In the genomic region with DNA sequence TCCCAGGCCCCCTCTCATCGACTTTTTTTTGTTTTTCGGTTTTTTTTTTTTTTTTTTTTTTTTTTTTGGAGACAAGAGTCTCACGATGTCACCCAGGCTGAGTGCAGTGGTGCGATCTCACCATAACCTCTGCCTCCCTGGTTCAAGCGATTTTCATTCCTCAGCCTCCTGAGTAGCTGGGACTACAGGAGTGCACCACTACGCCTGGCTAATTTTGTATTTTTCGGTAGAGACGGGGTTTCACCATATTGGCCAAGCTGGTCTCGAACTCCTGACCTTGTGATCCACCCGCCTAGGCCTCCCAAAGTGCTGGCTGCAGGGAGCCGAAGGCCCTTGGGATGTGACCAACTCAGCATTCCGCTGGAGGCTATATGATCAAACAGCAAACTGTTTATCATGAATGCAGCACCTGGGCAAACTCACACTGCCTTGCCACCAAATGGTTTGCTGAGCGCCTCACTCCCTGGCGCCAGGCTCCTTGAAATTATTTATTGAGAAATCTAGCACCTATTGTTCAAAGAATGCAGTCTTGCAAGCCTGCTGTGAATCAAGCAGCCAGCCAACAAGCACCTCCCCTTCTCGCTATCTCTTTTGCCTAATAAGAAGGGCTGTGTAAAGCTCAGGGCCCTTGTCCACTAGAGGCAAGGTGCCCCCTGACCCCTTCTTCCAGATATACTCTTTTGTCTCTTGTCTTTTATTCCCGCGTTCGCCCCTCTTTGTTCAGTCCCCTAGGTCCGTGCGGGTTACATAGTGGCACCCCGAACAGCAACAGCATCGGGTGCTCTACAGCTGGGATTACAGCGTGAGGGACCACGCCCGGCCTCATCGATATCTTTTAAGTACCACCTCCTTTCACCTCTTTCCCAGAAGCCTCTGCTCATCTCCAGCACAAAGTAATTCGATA, we compare ENCODE assay signal across 8 cellular contexts. TPM values are rescaled to one million over a fixed set of nuclear protein-coding genes. Genes with fewer than 3 reads are reported as not detected.
DNase-seq lines count a peak whose midpoint lies in the region; ATAC-seq and TF ChIP-seq lines count a peak whose summit lies in the region.

No MANE protein-coding gene starts in this region.

- H3K36me3 ChIP-seq in BJ (ENCODE audit: control insufficient read depth, insufficient read depth, low read length) (no peaks in the 10 kb centered on the region), mammary epithelial cell (ENCODE audit: insufficient read depth, low read length) (no peaks in the 10 kb centered on the region), upper lobe of left lung (peaks cover 0 to 3% (median 0%) of the 10 kb centered on the region in 4 donors)

- H3K36me3 Mint-ChIP-seq in memory B cell, result peaks cover 16% of the 10 kb centered on the region

- H3K4me3 ChIP-seq in BJ (ENCODE audit: low read depth, low read length), result peak overlapping the region; percentile 68
- H3K4me3 ChIP-seq in mammary epithelial cell (replicated peaks in 1 of 3; ENCODE audit: insufficient read depth in 1 of 3, low read depth in 2 of 3, low read length in 3 of 3), result peak overlapping the region; percentile 71 to 94 (median 75)
- H3K4me3 ChIP-seq in upper lobe of left lung, result peak overlapping the region; percentile 47 to 85 (median 64)

- peak overlapping the region; percentile 97 for H3K4me2 ChIP-seq in mammary epithelial cell (ENCODE audit: insufficient read depth, low read depth, low read length)

- intact Hi-C loops in mammary epithelial cell (cut with micrococcal nuclease), result loop anchor here (5.0 to 10.0 kb wide), 2 partner anchors 60 to 93 kb away; no protein-coding TSS in a partner anchor

- H3K9me3 ChIP-seq in mammary epithelial cell (replicated peaks; ENCODE audit: insufficient read depth, low read length) (no peaks in the 10 kb centered on the region), upper lobe of left lung (no peaks in the 10 kb centered on the region)

- in situ Hi-C loops in mammary epithelial cell (cut with MboI; ENCODE audit: low sequenced_read_pairs in 2 of 2), result no loop called here

- H3K79me2 ChIP-seq in mammary epithelial cell (ENCODE audit: insufficient read depth, low read length), result peaks cover 53% of the 10 kb centered on the region

- 74% methylated on average over 16 of the region's 27 CpGs for WGBS in mammary epithelial cell (ENCODE audit: low coverage, missing lambda C conversion rate)
- WGBS in upper lobe of left lung, 2 donors, result 46 to 47% methylated on average over 27 of the region's 27 CpGs

- H3K27ac ChIP-seq in mammary epithelial cell (ENCODE audit: insufficient read depth, low read depth, low read length) (peak overlapping the region; percentile 36), upper lobe of left lung (peak overlapping the region; percentile 86 to 90 (median 89))

- H2AFZ ChIP-seq in mammary epithelial cell (ENCODE audit: low read depth, low read length), result peak overlapping the region; percentile 96

- CTCF ChIA-PET in BJ (lab: Yijun Ruan, JAX), result interaction anchor here (1.0 to 3.6 kb wide), 6 partner anchors 8 to 443 kb away, joined by 3 to 41 read pairs (median 3); partner anchors contain the start of gene NDUFB6
- CTCF ChIA-PET in mammary epithelial cell (lab: Charles Lee; ENCODE audit: low non-redundant PET), result no interaction called here

- peaks cover 23% of the 10 kb centered on the region for H3K4me1 Mint-ChIP-seq in memory B cell

- no peak for TF ChIP-seq EP300 in upper lobe of left lung (IDR thresholded peaks at IDR 0.05)

- DNase-seq in BJ (ENCODE audit: low read depth), result no peak
- DNase-seq in NCI-H460 (ENCODE audit: extremely low read depth, low read depth), result peak; percentile 32
- peak; percentile 58 for DNase-seq in mammary epithelial cell
- no peak for DNase-seq in memory B cell (ENCODE audit: low spot score in 2 of 2)
- peak in 1 of 2 donors; percentile 45 for DNase-seq in upper lobe of left lung
- DNase-seq in hepatic stellate cell (ENCODE audit: low spot score), result no peak

- dilution Hi-C loops in mammary epithelial cell (cut with HindIII; ENCODE audit: low sequenced_read_pairs), result no loop called here

- peak; percentile 25 for ATAC-seq in GM21723 (IDR thresholded peaks at IDR 0.05; ENCODE audit: unreplicated experiment)
- ATAC-seq in memory B cell (ENCODE audit: low read depth), result peak; percentile 15
- ATAC-seq in upper lobe of left lung (ENCODE audit: low FRiP score in 2 of 2), result peak; percentile 34 to 46
- no peak for ATAC-seq in GM18870 (IDR thresholded peaks at IDR 0.05; ENCODE audit: unreplicated experiment)

- H3K4me1 ChIP-seq in mammary epithelial cell (ENCODE audit: insufficient read depth, low read length), result peaks cover 15% of the 10 kb centered on the region
- H3K4me1 ChIP-seq in upper lobe of left lung, result peaks cover 18 to 33% (median 24%) of the 10 kb centered on the region in 4 donors

- no peak for TF ChIP-seq POLR2A in upper lobe of left lung (IDR thresholded peaks at IDR 0.05)

- peak overlapping the region; percentile 93 for H3K27ac Mint-ChIP-seq in memory B cell

- H3K9ac ChIP-seq in mammary epithelial cell (ENCODE audit: insufficient read depth, low read length), result peak overlapping the region; percentile 82

- H3K27me3 Mint-ChIP-seq in memory B cell, result no peaks in the 10 kb centered on the region

- H3K9me3 Mint-ChIP-seq in memory B cell, result peaks cover 7% of the 10 kb centered on the region

- TF ChIP-seq CTCF in BJ (IDR thresholded peaks at IDR 0.05; ENCODE audit: insufficient read depth, low read depth, low read length), result no peak
- TF ChIP-seq CTCF in mammary epithelial cell (conservative IDR thresholded peaks at IDR 0.05 in 1 of 2, IDR thresholded peaks at IDR 0.05 in 1 of 2; ENCODE audit: extremely low read depth in 1 of 2, insufficient read depth in 1 of 2, low read depth in 1 of 2, low read length in 2 of 2), result no peak
- TF ChIP-seq CTCF in upper lobe of left lung (IDR thresholded peaks at IDR 0.05), result no peak

- no TSS peak for BruUV-seq in mammary epithelial cell (replicated peaks; lab: Mats Ljungman, UMichigan)

- no peaks in the 10 kb centered on the region for H4K20me1 ChIP-seq in mammary epithelial cell (ENCODE audit: insufficient read depth, low read length)

- POLR2A ChIA-PET in BJ (lab: Charles Lee), result no interaction called here

- H3K27me3 ChIP-seq in BJ (ENCODE audit: control insufficient read depth, insufficient read depth, low read length) (no peaks in the 10 kb centered on the region), mammary epithelial cell (ENCODE audit: insufficient read depth, low read length) (no peaks in the 10 kb centered on the region), upper lobe of left lung (no peaks in the 10 kb centered on the region)

- H3K4me3 Mint-ChIP-seq in memory B cell, result peak overlapping the region; percentile 99

RNA-seq across cellular contexts. Expression of gene RIGI, which starts 1.2 kb away (rescaled TPM):
- polyA plus RNA-seq in BJ (2011; rRNA removed) (2.4 and 5.1 TPM in 2 replicates), mammary epithelial cell (3.4 TPM)
- 2.2 and 3.0 TPM in 2 replicates for polyA minus RNA-seq in BJ (2011; rRNA and poly(A)+ RNA removed)
- 5.5 and 7.0 TPM in 2 replicates for total RNA-seq in NCI-H460 (2014; rRNA removed; shearing (Covaris generic))
- polyA plus RNA-seq in NCI-H460 (2014; cell fraction: nucleus; rRNA removed), result 2.6 and 4.1 TPM in 2 replicates
- total RNA-seq in mammary epithelial cell (1 to 10 TPM; 4.7 to 8.6 TPM), upper lobe of left lung (10 to 100 TPM in 5 of 6 donors, 1 to 10 TPM in 1; 7.8 to 24.1 (median 15.3) TPM)
- polyA minus RNA-seq in mammary epithelial cell, result 5.5 TPM

RNA-seq across cellular contexts. Expression of gene SMIM27, which starts 27.3 kb away (rescaled TPM):
- polyA plus RNA-seq in BJ (2011; rRNA removed) (7.6 and 9.2 TPM in 2 replicates), mammary epithelial cell (1.4 TPM)
- polyA minus RNA-seq in BJ (2011; rRNA and poly(A)+ RNA removed), result 1.0 and 4.2 TPM in 2 replicates
- 1.4 and 11.5 TPM in 2 replicates for total RNA-seq in NCI-H460 (2014; rRNA removed; shearing (Covaris generic))
- polyA plus RNA-seq in NCI-H460 (2014; cell fraction: nucleus; rRNA removed), result 0.44 TPM in 1 of 2 replicates, not detected in the other
- total RNA-seq in mammary epithelial cell (10 to 100 TPM in 1 of 2 donors, 1 to 10 TPM in 1; 4.8 to 11.3 TPM), upper lobe of left lung (10 to 100 TPM in 1 of 6 donors, 1 to 10 TPM in 5; 2.1 to 14.4 (median 5.5) TPM)
- polyA minus RNA-seq in mammary epithelial cell, result not detected

RNA-seq across cellular contexts. Expression of gene TOPORS, which starts 27.6 kb away (rescaled TPM):
- polyA plus RNA-seq in BJ (2011; rRNA removed), result 5.4 and 12.4 TPM in 2 replicates
- 8.5 and 10.2 TPM in 2 replicates for polyA minus RNA-seq in BJ (2011; rRNA and poly(A)+ RNA removed)
- 17.3 and 18.7 TPM in 2 replicates for total RNA-seq in NCI-H460 (2014; rRNA removed; shearing (Covaris generic))
- 5.8 and 9.5 TPM in 2 replicates for polyA plus RNA-seq in NCI-H460 (2014; cell fraction: nucleus; rRNA removed)
- 10 to 100 TPM; 15.9 to 29.0 TPM for total RNA-seq in mammary epithelial cell
- polyA plus RNA-seq in mammary epithelial cell, result 11.1 TPM
- 21.3 TPM for polyA minus RNA-seq in mammary epithelial cell
- total RNA-seq in upper lobe of left lung, result 10 to 100 TPM; 11.2 to 25.7 (median 14.2) TPM

RNA-seq across cellular contexts. Expression of gene NDUFB6, which starts 48.1 kb away (rescaled TPM):
- polyA plus RNA-seq in BJ (2011; rRNA removed) (63.8 and 72.5 TPM in 2 replicates), mammary epithelial cell (60.5 TPM)
- 21.3 and 32.4 TPM in 2 replicates for polyA minus RNA-seq in BJ (2011; rRNA and poly(A)+ RNA removed)
- 48.3 and 51.0 TPM in 2 replicates for total RNA-seq in NCI-H460 (2014; rRNA removed; shearing (Covaris generic))
- 30.2 and 34.7 TPM in 2 replicates for polyA plus RNA-seq in NCI-H460 (2014; cell fraction: nucleus; rRNA removed)
- total RNA-seq in mammary epithelial cell (10 to 100 TPM; 22.8 to 52.2 TPM), upper lobe of left lung (10 to 100 TPM in 5 of 6 donors, 1 to 10 TPM in 1; 3.1 to 46.9 (median 25.9) TPM)
- not detected for polyA minus RNA-seq in mammary epithelial cell

Comparison
In these comparisons a context has a peak if more than half of its experiments do, and no peak if none do; other contexts are left out.
1. DNase-seq: peak in NCI-H460 (single experiment) and mammary epithelial cell (single experiment); none in BJ (single experiment), memory B cell (0 of 2) and hepatic stellate cell (single experiment).
2. Peak in every context shown above with its lines, with median percentiles within 50 percentile points of each other: H3K4me3 ChIP-seq.